In genomic region chr11:115098037-115098436, GRCh38 we compare ENCODE assay signal across 23 cellular contexts.
DNase-seq lines count a peak whose midpoint lies in the region; ATAC-seq and TF ChIP-seq lines count a peak whose summit lies in the region.
"Had no signal": no experiment of that assay in that cellular context is flagged by ENCODE, and none has a peak within 500 bp of the region (broad histone marks: within the 10 kb centered on the region; RNA-seq: fewer than 3 reads in every experiment).

No MANE protein-coding gene starts in this region.

- H3K27ac ChIP-seq in AG04450 (ENCODE audit: low read depth, low read length): no peak overlapping the region
- no peak overlapping the region for H3K27ac ChIP-seq in body of pancreas
- H3K27ac ChIP-seq in hepatocyte: no peak overlapping the region
- H3K27ac ChIP-seq: BLaER1, PC-9, SJCRH30 had no signal

- no peaks in the 10 kb centered on the region for H3K36me3 Mint-ChIP-seq in brain
- H3K36me3 Mint-ChIP-seq: CD4-positive, CD25-positive, alpha-beta regulatory T cell had no signal

- H3K4me1 Mint-ChIP-seq in brain: peaks cover 23% of the 10 kb centered on the region
- H3K4me1 Mint-ChIP-seq: CD4-positive, CD25-positive, alpha-beta regulatory T cell had no signal

- DNase-seq in AG04450 (ENCODE audit: low read depth, low spot score) (peak; percentile 1), NCI-H2227 (lab: John Stamatoyannopoulos, UW; ENCODE audit: unreplicated experiment) (peak; percentile 41), medulla oblongata (ENCODE audit: extremely low spot score) (peak; percentile 3), body of pancreas (no peak), hepatocyte (ENCODE audit: low spot score) (no peak)
- DNase-seq: 8988T; ACHN; CD4-positive, CD25-positive, alpha-beta regulatory T cell; KBM-7; MG63; NCI-H1105 treated with DMSO at 0.1 percent for 48 hours; NCI-H1930; NCI-H345; NCI-H510A treated with DMSO at 0.1 percent for 48 hours; NCI-H774; PC-9; SJCRH30 had no signal

- ATAC-seq in body of pancreas (no peak), GM18505 (IDR thresholded peaks at IDR 0.05; ENCODE audit: unreplicated experiment) (no peak), HG03457 (IDR thresholded peaks at IDR 0.05; ENCODE audit: unreplicated experiment) (no peak)
- ATAC-seq: Right ventricle myocardium inferior, SK-N-SH treated with all-trans-retinoic acid at 6 μM for 48 hours had no signal

- no peak overlapping the region for H2AFZ ChIP-seq in hepatocyte
- H2AFZ ChIP-seq: PC-9 had no signal

- intact Hi-C loops in body of pancreas (cut with DNase I): no loop called here

- TF ChIP-seq CTCF in AG04450 (IDR thresholded peaks at IDR 0.05; ENCODE audit: low read depth, low read length) (no peak), brain (conservative IDR thresholded peaks at IDR 0.05) (no peak), body of pancreas (IDR thresholded peaks at IDR 0.05) (no peak), hepatocyte (IDR thresholded peaks at IDR 0.05; ENCODE audit: poor library complexity) (no peak)

- no peaks in the 10 kb centered on the region for H3K9me3 Mint-ChIP-seq in brain

- H3K4me1 ChIP-seq in body of pancreas (no peaks in the 10 kb centered on the region), hepatocyte (ENCODE audit: insufficient read depth) (no peaks in the 10 kb centered on the region)
- H3K4me1 ChIP-seq: BLaER1, SJCRH30 had no signal

- H3K4me2 ChIP-seq in hepatocyte: no peak overlapping the region
- H3K4me2 ChIP-seq: BLaER1, PC-9 had no signal

- H3K27me3 ChIP-seq in AG04450 (ENCODE audit: control insufficient read depth, insufficient read depth, low read length) (no peaks in the 10 kb centered on the region), body of pancreas (no peaks in the 10 kb centered on the region), hepatocyte (no peaks in the 10 kb centered on the region)
- H3K27me3 ChIP-seq: BLaER1, MG63, SJCRH30 had no signal

- H3K36me3 ChIP-seq in body of pancreas (replicated peaks in 1 of 2; ENCODE audit: insufficient read depth in 1 of 2, low read depth in 2 of 2) (no peaks in the 10 kb centered on the region), hepatocyte (replicated peaks; ENCODE audit: insufficient read depth, low read depth) (no peaks in the 10 kb centered on the region)
- H3K36me3 ChIP-seq: BLaER1, MG63, SJCRH30 had no signal

- WGBS in body of pancreas, 2 donors: 56 to 69% methylated on average over 7 of the region's 7 CpGs
- 70% methylated on average over 7 of the region's 7 CpGs for WGBS in hepatocyte (ENCODE audit: low lambda C conversion rate, missing lambda C conversion rate)

- TF ChIP-seq POLR2A in body of pancreas (IDR thresholded peaks at IDR 0.05) (no peak), GM18505 (IDR thresholded peaks at IDR 0.05; ENCODE audit: borderline replicate concordance, extremely low read depth, insufficient read depth, insufficient read length) (no peak)

- H3K4me3 Mint-ChIP-seq in brain: no peak overlapping the region
- H3K4me3 Mint-ChIP-seq: CD4-positive, CD25-positive, alpha-beta regulatory T cell had no signal

- H3K27ac Mint-ChIP-seq in brain: peak overlapping the region in 4 of 5 experiments; percentile 22 to 86 (median 70)
- H3K27ac Mint-ChIP-seq: CD4-positive, CD25-positive, alpha-beta regulatory T cell had no signal

- no peaks in the 10 kb centered on the region for H3K79me2 ChIP-seq in hepatocyte

- H4K20me1 ChIP-seq in hepatocyte (ENCODE audit: insufficient read depth, poor library complexity, severe bottlenecking): no peaks in the 10 kb centered on the region
- H4K20me1 ChIP-seq: BLaER1 had no signal

- POLR2A ChIA-PET in AG04450 (lab: Yijun Ruan, JAX): no interaction called here

- no peaks in the 10 kb centered on the region for H3K9me3 ChIP-seq in AG04450 (ENCODE audit: control insufficient read depth, insufficient read depth, low read length)
- H3K9me3 ChIP-seq in body of pancreas: no peaks in the 10 kb centered on the region
- no peaks in the 10 kb centered on the region for H3K9me3 ChIP-seq in hepatocyte (ENCODE audit: low read depth)
- H3K9me3 ChIP-seq: BLaER1, MG63, SJCRH30 had no signal

- H3K4me3 ChIP-seq in AG04450 (ENCODE audit: low read depth, low read length) (no peak overlapping the region), body of pancreas (no peak overlapping the region), hepatocyte (no peak overlapping the region)
- H3K4me3 ChIP-seq: BLaER1, MG63, PC-9, SJCRH30 had no signal

- peaks cover 12% of the 10 kb centered on the region for H3K27me3 Mint-ChIP-seq in brain

- CTCF ChIA-PET in AG04450 (lab: Charles Lee): interaction anchor here (0.6 to 1.0 kb wide), 2 partner anchors 72 to 269 kb away, joined by 3 to 4 read pairs; no protein-coding TSS in a partner anchor

- no peaks in the 10 kb centered on the region for H3K9me2 ChIP-seq in hepatocyte (replicated peaks; ENCODE audit: insufficient read depth)

Comparison
In these comparisons a context has a peak if more than half of its experiments do, and no peak if none do; other contexts are left out.
1. DNase-seq: peak in AG04450 (single experiment), NCI-H2227 (single experiment) and medulla oblongata (single experiment); none in body of pancreas (0 of 4) and hepatocyte (single experiment).